8 cellular contexts compared by ENCODE assay signal in genomic region chr7:93551063-93551895, GRCh38. TPM values are rescaled to one million over a fixed set of nuclear protein-coding genes. Genes with fewer than 3 reads are reported as not detected.
A peak's percentile ranks its signal among the peaks of the same experiment; 100 is the strongest.
DNase-seq lines count a peak whose midpoint lies in the region; ATAC-seq and TF ChIP-seq lines count a peak whose summit lies in the region.

No MANE protein-coding gene starts in this region.

- H3K9me3 ChIP-seq in OCI-LY3 (ENCODE audit: insufficient read depth, low read length) (no peaks in the 10 kb centered on the region), tibial artery (no peaks in the 10 kb centered on the region)

- H3K36me3 Mint-ChIP-seq in natural killer cell treated with Interleukin-12 subunit alpha and Interleukin-12 subunit beta and Interleukin-15 and Interleukin-18, amount 100 ng/mL, for 72 hours, result no peaks in the 10 kb centered on the region

- ATAC-seq in GM21390 (IDR thresholded peaks at IDR 0.05; ENCODE audit: unreplicated experiment) (peak; percentile 60), HG03045 (IDR thresholded peaks at IDR 0.05; ENCODE audit: unreplicated experiment) (no peak)
- no peak for ATAC-seq in natural killer cell treated with Interleukin-12 subunit alpha and Interleukin-12 subunit beta and Interleukin-15 and Interleukin-18, amount 100 ng/mL, for 72 hours

- no peak overlapping the region for H3K4me3 Mint-ChIP-seq in natural killer cell treated with Interleukin-12 subunit alpha and Interleukin-12 subunit beta and Interleukin-15 and Interleukin-18, amount 100 ng/mL, for 72 hours

- POLR2A ChIA-PET in BJ (lab: Charles Lee), result no interaction called here

- H3K4me2 ChIP-seq in OCI-LY3 (ENCODE audit: low read length), result no peak overlapping the region

- no peak overlapping the region for H2AFZ ChIP-seq in OCI-LY3 (ENCODE audit: low read depth, low read length)

- peaks cover 2% of the 10 kb centered on the region; the same call in 1 of the 2 replicates for H3K27me3 ChIP-seq in BJ (ENCODE audit: control insufficient read depth, insufficient read depth, low read length)
- no peaks in the 10 kb centered on the region for H3K27me3 ChIP-seq in OCI-LY3 (ENCODE audit: low read depth, low read length)
- H3K27me3 ChIP-seq in tibial artery, result no peaks in the 10 kb centered on the region

- H3K9me3 Mint-ChIP-seq in natural killer cell treated with Interleukin-12 subunit alpha and Interleukin-12 subunit beta and Interleukin-15 and Interleukin-18, amount 100 ng/mL, for 72 hours, result peaks cover 3% of the 10 kb centered on the region

- peak; percentile 61 for TF ChIP-seq CTCF in BJ (IDR thresholded peaks at IDR 0.05; ENCODE audit: insufficient read depth, low read depth, low read length)
- TF ChIP-seq CTCF in OCI-LY3 (IDR thresholded peaks at IDR 0.05; ENCODE audit: low read depth, low read length), result peak; percentile 85
- peak; percentile 5 to 8 for TF ChIP-seq CTCF in tibial artery (IDR thresholded peaks at IDR 0.05)

- H3K27ac ChIP-seq in OCI-LY3 (ENCODE audit: low read length), result no peak overlapping the region
- no peak overlapping the region for H3K27ac ChIP-seq in tibial artery

- CTCF ChIA-PET in BJ (lab: Yijun Ruan, JAX), result interaction anchor here (0.7 to 5.2 kb wide), 13 partner anchors 9 to 319 kb away, joined by 3 to 38 read pairs (median 5); partner anchors contain the start of gene VPS50

- no peaks in the 10 kb centered on the region for H3K27me3 Mint-ChIP-seq in natural killer cell treated with Interleukin-12 subunit alpha and Interleukin-12 subunit beta and Interleukin-15 and Interleukin-18, amount 100 ng/mL, for 72 hours

- no peaks in the 10 kb centered on the region for H3K4me1 Mint-ChIP-seq in natural killer cell treated with Interleukin-12 subunit alpha and Interleukin-12 subunit beta and Interleukin-15 and Interleukin-18, amount 100 ng/mL, for 72 hours (ENCODE audit: low read depth in 2 of 2)

- H4K20me1 ChIP-seq in OCI-LY3 (ENCODE audit: insufficient read depth, low read length), result no peaks in the 10 kb centered on the region

- H3K36me3 ChIP-seq in BJ (ENCODE audit: control insufficient read depth, insufficient read depth, low read length) (no peaks in the 10 kb centered on the region), OCI-LY3 (replicated peaks; ENCODE audit: low read depth, low read length) (no peaks in the 10 kb centered on the region), tibial artery (no peaks in the 10 kb centered on the region)

- no peak overlapping the region for H3K4me3 ChIP-seq in BJ (ENCODE audit: low read depth, low read length)
- H3K4me3 ChIP-seq in OCI-LY3 (ENCODE audit: low read length), result no peak overlapping the region
- H3K4me3 ChIP-seq in tibial artery, result no peak overlapping the region

- H3K27ac Mint-ChIP-seq in natural killer cell treated with Interleukin-12 subunit alpha and Interleukin-12 subunit beta and Interleukin-15 and Interleukin-18, amount 100 ng/mL, for 72 hours, result no peak overlapping the region

- H3K9ac ChIP-seq in OCI-LY3 (ENCODE audit: low read length), result no peak overlapping the region

- intact Hi-C loops in tibial artery (cut with DNase I; ENCODE audit: low total_unique reads), result no loop called here

- DNase-seq in BJ (ENCODE audit: low read depth), result no peak
- DNase-seq in fibroblast of peridontal ligament (ENCODE audit: extremely low read depth), result peak; percentile 79
- no peak for DNase-seq in tibial artery
- DNase-seq in natural killer cell treated with Interleukin-12 subunit alpha and Interleukin-12 subunit beta and Interleukin-15 and Interleukin-18, amount 100 ng/mL, for 72 hours (ENCODE audit: low spot score), result no peak
- DNase-seq in DMS153 treated with DMSO at 0.1 percent for 48 hours (lab: John Stamatoyannopoulos, UW; ENCODE audit: unreplicated experiment), result no peak

- H3K79me2 ChIP-seq in OCI-LY3 (ENCODE audit: low read length), result no peaks in the 10 kb centered on the region

- H3K4me1 ChIP-seq in OCI-LY3 (ENCODE audit: low read length) (no peaks in the 10 kb centered on the region), tibial artery (no peaks in the 10 kb centered on the region)

RNA-seq across cellular contexts. Expression of gene CALCR, which starts 23.2 kb away (rescaled TPM):
- polyA plus RNA-seq in BJ (2011; rRNA removed), result not detected in 2 replicates
- polyA minus RNA-seq in BJ (2011; rRNA and poly(A)+ RNA removed), result not detected in 2 replicates
- total RNA-seq in natural killer cell treated with Interleukin-12 subunit alpha and Interleukin-12 subunit beta and Interleukin-15 and Interleukin-18, amount 100 ng/mL, for 72 hours, result not detected

Comparison
In these comparisons a context has a peak if more than half of its experiments do, and no peak if none do; other contexts are left out.
1. CTCF ChIP-seq: peak in every context shown above with its lines; median percentile 85 in OCI-LY3; 61 in BJ; 6 in tibial artery.